1 cellular context compared by ENCODE assay signal in genomic region chr1:192986110-192986747, GRCh38.
TF ChIP-seq lines count a peak whose summit lies in the region.

No MANE protein-coding gene starts in this region.

TF ChIP-seq in K562, 482 proteins besides CTCF, POLR2A, EP300 and RAD21 (continued from another document and continues in another):
- peak; percentile 65 for TF ChIP-seq E2F8 (IDR thresholded peaks at IDR 0.05; ENCODE audit: low read depth, partially characterized antibody)
- TF ChIP-seq ETV6 (IDR thresholded peaks at IDR 0.05; ENCODE audit: borderline replicate concordance in 1 of 2, low read depth in 2 of 2, low read length in 1 of 2) = no peak
- TF ChIP-seq ETV6 (CRISPR knock-in tag; IDR thresholded peaks at IDR 0.05; ENCODE audit: borderline replicate concordance) = no peak
- TF ChIP-seq IRF9 (tag; IDR thresholded peaks at IDR 0.05) = peak; percentile 62
- TF ChIP-seq KLF13 (tag; IDR thresholded peaks at IDR 0.05; ENCODE audit: borderline replicate concordance, low read depth) = no peak
- peak; percentile 72 for TF ChIP-seq ATF7 (IDR thresholded peaks at IDR 0.05)
- no peak for TF ChIP-seq GABPB1 (CRISPR knock-in tag; IDR thresholded peaks at IDR 0.05)
- 0 out of 2 replicates have a peak, but pooled peaks have one; percentile 33 for TF ChIP-seq SP1 (CRISPR knock-in tag; IDR thresholded peaks at IDR 0.05)
- no peak for TF ChIP-seq ZNF75A (CRISPR knock-in tag; IDR thresholded peaks at IDR 0.05)
- no peak for TF ChIP-seq ZNF699 (CRISPR knock-in tag; IDR thresholded peaks at IDR 0.05; ENCODE audit: insufficient replicate concordance)
- TF ChIP-seq PREB (CRISPR knock-in tag; IDR thresholded peaks at IDR 0.05) = no peak
- peak; percentile 92 for TF ChIP-seq NFIC (IDR thresholded peaks at IDR 0.05)
- TF ChIP-seq FOXK1 (CRISPR knock-in tag; IDR thresholded peaks at IDR 0.05; ENCODE audit: borderline replicate concordance) = no peak
- TF ChIP-seq EGR1 (conservative IDR thresholded peaks at IDR 0.05) = peak; percentile 72
- peak in 1 of 2 experiments; percentile 24; a peak in 1 of 4 replicates for TF ChIP-seq MAZ (CRISPR knock-in tag; conservative IDR thresholded peaks at IDR 0.05 in 1 of 2, IDR thresholded peaks at IDR 0.05 in 1 of 2)
- no peak for TF ChIP-seq ZNF511 (CRISPR knock-in tag; IDR thresholded peaks at IDR 0.05)
- no peak for TF ChIP-seq TRIM25 (IDR thresholded peaks at IDR 0.05; ENCODE audit: borderline replicate concordance)
- no peak for TF ChIP-seq CREB5 (CRISPR knock-in tag; IDR thresholded peaks at IDR 0.05)
- no peak for TF ChIP-seq HSF4 (CRISPR knock-in tag; IDR thresholded peaks at IDR 0.05; ENCODE audit: borderline replicate concordance)
- 0 out of 2 replicates have a peak, but pooled peaks have one; percentile 63 for TF ChIP-seq MTA1 (IDR thresholded peaks at IDR 0.05; ENCODE audit: borderline replicate concordance)
- peak; percentile 85; the same call in 1 of the 2 replicates for TF ChIP-seq MTA3 (IDR thresholded peaks at IDR 0.05; ENCODE audit: borderline replicate concordance)
- no peak for TF ChIP-seq ADNP (tag; IDR thresholded peaks at IDR 0.05)
- no peak for TF ChIP-seq E2F1 (CRISPR knock-in tag; IDR thresholded peaks at IDR 0.05)
- no peak for TF ChIP-seq HIVEP1 (CRISPR knock-in tag; IDR thresholded peaks at IDR 0.05)
- no peak for TF ChIP-seq ZNF232 (CRISPR knock-in tag; IDR thresholded peaks at IDR 0.05)
- 0 out of 2 replicates have a peak, but pooled peaks have one; percentile 37 for TF ChIP-seq LCOR (CRISPR knock-in tag; IDR thresholded peaks at IDR 0.05)
- TF ChIP-seq ETS1 (conservative IDR thresholded peaks at IDR 0.05; ENCODE audit: control insufficient read depth, low read depth, low read length) = no peak
- TF ChIP-seq DLX4 (CRISPR knock-in tag; IDR thresholded peaks at IDR 0.05) = no peak
- no peak for TF ChIP-seq CBFB (CRISPR knock-in tag; IDR thresholded peaks at IDR 0.05)
- TF ChIP-seq SMAD3 (CRISPR knock-in tag; conservative IDR thresholded peaks at IDR 0.05) = no peak
- TF ChIP-seq ZNF717 (CRISPR knock-in tag; IDR thresholded peaks at IDR 0.05) = no peak
- no peak for TF ChIP-seq ZHX1 (conservative IDR thresholded peaks at IDR 0.05; ENCODE audit: low read length)
- TF ChIP-seq U2AF1 (optimal IDR thresholded peaks at IDR 0.05; ENCODE audit: low read depth, low read length) = no peak
- TF ChIP-seq TEAD4 (IDR thresholded peaks at IDR 0.05; ENCODE audit: low read length) = peak; percentile 96
- no peak for TF ChIP-seq TEAD4 (CRISPR knock-in tag; IDR thresholded peaks at IDR 0.05; ENCODE audit: borderline replicate concordance)
- peak; percentile 61; the same call in 1 of the 2 replicates for TF ChIP-seq PHF21A (IDR thresholded peaks at IDR 0.05; ENCODE audit: borderline replicate concordance, low read depth)
- TF ChIP-seq TAL1 (IDR thresholded peaks at IDR 0.05) = peak; percentile 98
- no peak; the same call in 1 of the 2 replicates for TF ChIP-seq NFRKB (IDR thresholded peaks at IDR 0.05; ENCODE audit: low read depth)
- peak; percentile 88 for TF ChIP-seq FOSL1 (tag; conservative IDR thresholded peaks at IDR 0.05)
- peak; percentile 87 for TF ChIP-seq NCOA4 (IDR thresholded peaks at IDR 0.05; ENCODE audit: partially characterized antibody)
- TF ChIP-seq MBD2 (IDR thresholded peaks at IDR 0.05; ENCODE audit: borderline replicate concordance, low read depth) = peak; percentile 72
- TF ChIP-seq ZNF518B (CRISPR knock-in tag; IDR thresholded peaks at IDR 0.05) = no peak
- no peak for TF ChIP-seq RBM25 (IDR thresholded peaks at IDR 0.05; ENCODE audit: low read depth, low read length, severe bottlenecking)
- no peak for TF ChIP-seq ZNF165 (CRISPR knock-in tag; IDR thresholded peaks at IDR 0.05; ENCODE audit: borderline replicate concordance)
- TF ChIP-seq GATA2 (CRISPR knock-in tag; IDR thresholded peaks at IDR 0.05) = peak; percentile 93
